13 cellular contexts compared by ENCODE assay signal in genomic region chr6:52918027-52918722, GRCh38. TPM values are rescaled to one million over a fixed set of nuclear protein-coding genes. Genes with fewer than 3 reads are reported as not detected.
DNase-seq lines count a peak whose midpoint lies in the region; ATAC-seq and TF ChIP-seq lines count a peak whose summit lies in the region.
"Not testable (repeated sequence)": the region's sequence is repeated elsewhere in the genome, so short reads cannot be mapped to it uniquely, and the experiment has no call there.
"Had no signal": no experiment of that assay in that cellular context is flagged by ENCODE, and none has a peak within 500 bp of the region (broad histone marks: within the 10 kb centered on the region; RNA-seq: fewer than 3 reads in every experiment).

No MANE protein-coding gene starts in this region.

- peak overlapping the region; percentile 69 for H3K27ac ChIP-seq in C4-2B
- H3K27ac ChIP-seq in PC-3 (ENCODE audit: low read length): peak overlapping the region; percentile 31; the same call in 1 of the 2 replicates
- H3K27ac ChIP-seq in adrenal gland: peak overlapping the region; percentile 54 to 88 (median 70)
- not testable (repeated sequence) for H3K27ac ChIP-seq in foreskin keratinocyte
- peak overlapping the region; percentile 68 for H3K27ac ChIP-seq in suprapubic skin

- not testable (repeated sequence) for H3F3A ChIP-seq in PC-3 (ENCODE audit: low read length, unreplicated experiment)

- not testable (repeated sequence) for H3K9me2 ChIP-seq in PC-3 (replicated peaks; ENCODE audit: low read length)

- CTCF ChIA-PET in PC-3 (lab: Charles Lee): interaction anchor here (0.5 kb wide), 1 partner anchor 150 kb away, joined by 3 read pairs; no protein-coding TSS in a partner anchor

- not testable (repeated sequence) for TF ChIP-seq EP300 in suprapubic skin (IDR thresholded peaks at IDR 0.05)

- H2AFZ ChIP-seq in PC-3 (ENCODE audit: low read length): not testable (repeated sequence)

- TF ChIP-seq CTCF in C4-2B (conservative IDR thresholded peaks at IDR 0.05); PC-3 (conservative IDR thresholded peaks at IDR 0.05; ENCODE audit: low read depth, low read length); adrenal gland (IDR thresholded peaks at IDR 0.05); choroid plexus epithelial cell (conservative IDR thresholded peaks at IDR 0.05; ENCODE audit: low read depth, low read length); foreskin keratinocyte (conservative IDR thresholded peaks at IDR 0.05); suprapubic skin (IDR thresholded peaks at IDR 0.05): not testable (repeated sequence)

- not testable (repeated sequence) for H4K20me1 ChIP-seq in PC-3 (ENCODE audit: low read length)

- H3K36me3 ChIP-seq in PC-3 (ENCODE audit: low read depth, low read length); adrenal gland (replicated peaks in 1 of 2); suprapubic skin: not testable (repeated sequence)

- not testable (repeated sequence) for BruUV-seq in PC-3 (replicated peaks; lab: Mats Ljungman, UMichigan)

- TF ChIP-seq POLR2A in adrenal gland (IDR thresholded peaks at IDR 0.05); suprapubic skin (IDR thresholded peaks at IDR 0.05): not testable (repeated sequence)

- peak overlapping the region; percentile 39; the same call in 1 of the 2 replicates for H3K4me2 ChIP-seq in PC-3 (ENCODE audit: low read length)

- not testable (repeated sequence) for H3K4me3 ChIP-seq in PC-3 (ENCODE audit: low read length); adrenal gland; choroid plexus epithelial cell (ENCODE audit: low read depth, low read length); suprapubic skin

- DNase-seq in HCEC 1CT (peak; percentile 91), PC-3 (peak; percentile 96), adrenal gland (peak; percentile 40 to 81 (median 55)), choroid plexus epithelial cell (ENCODE audit: low read depth) (peak; percentile 78), foreskin keratinocyte (peak; percentile 13 to 47), non-pigmented ciliary epithelial cell (ENCODE audit: low read depth) (peak; percentile 52)
- DNase-seq in suprapubic skin (ENCODE audit: low spot score in 2 of 2): not testable (repeated sequence)

- not testable (repeated sequence) for H3K9ac ChIP-seq in PC-3 (ENCODE audit: low read length)

- POLR2A ChIA-PET in PC-3 (lab: Charles Lee; ENCODE audit: unreplicated experiment): not testable (repeated sequence)

- ATAC-seq in PC-3: peak; percentile 99
- peak; percentile 27 for ATAC-seq in foreskin keratinocyte

- WGBS in adrenal gland, 4 donors: 56 to 62% (median 58%) methylated on average over 8 to 9 of the region's 9 CpGs
- WGBS in suprapubic skin: 58% methylated on average over 6 of the region's 9 CpGs

- not testable (repeated sequence) for H3K9me3 ChIP-seq in PC-3 (ENCODE audit: low read length); adrenal gland (replicated peaks in 1 of 3); suprapubic skin

- H3K27me3 ChIP-seq in PC-3 (ENCODE audit: low read length); adrenal gland; foreskin keratinocyte; suprapubic skin: not testable (repeated sequence)

- intact Hi-C loops in PC-3 (cut with micrococcal nuclease): loop anchor here (1.0 kb wide), 1 partner anchor 11 kb away; no protein-coding TSS in a partner anchor
- intact Hi-C loops in adrenal gland (cut with DNase I): not testable (repeated sequence)

- not testable (repeated sequence) for H3K79me2 ChIP-seq in PC-3 (ENCODE audit: low read length)

- peaks cover 30% of the 10 kb centered on the region for H3K4me1 ChIP-seq in PC-3 (ENCODE audit: insufficient read depth, low read length)
- H3K4me1 ChIP-seq in adrenal gland (replicated peaks in 1 of 2); foreskin keratinocyte: not testable (repeated sequence)
- peaks cover 19% of the 10 kb centered on the region for H3K4me1 ChIP-seq in suprapubic skin

RNA-seq across cellular contexts. Expression of gene GSTA3, which starts 8.7 kb away (rescaled TPM):
- total RNA-seq in PC-3 (2014; rRNA removed) (not detected in 2 replicates), adrenal gland (100 to 1,000 TPM in 1 of 8 donors, 10 to 100 TPM in 7; 12.7 to 179 (median 36.4) TPM), foreskin keratinocyte (not detected in 2 replicates), suprapubic skin (10 to 100 TPM; 12.4 to 17.4 (median 16.3) TPM)
- polyA plus RNA-seq in adrenal gland (100 to 1,000 TPM in 1 of 3 donors, 10 to 100 TPM in 1, 1 to 10 TPM in 1; 8.1 to 431 (median 76.4) TPM), foreskin keratinocyte (not detected in 2 replicates)
- total RNA-seq: occipital lobe; skeletal muscle tissue; subcutaneous adipose tissue; T-helper 2 cell treated with Interferon-gamma antibody and Interleukin-4, amounts not matched to agents 100 ng/mL and 5 ng/mL, for 36 hours had no signal
- polyA plus RNA-seq: CD14-positive monocyte had no signal

Comparison
In these comparisons a context has a peak if more than half of its experiments do, and no peak if none do; other contexts are left out.
1. RNA of gene GSTA3, which starts 8.7 kb away (total RNA-seq): 12.7 to 179 TPM in adrenal gland and 12.4 to 17.4 TPM in suprapubic skin; not detected in PC-3 and not detected in foreskin keratinocyte; every median in the first group is over 10 times any median in the second.